In genomic region chr19:4278926-4279529, GRCh38 we compare ENCODE assay signal across 1 cellular context.
TF ChIP-seq lines count a peak whose summit lies in the region.

TSS of gene SHD (plus strand) at chr19:4279266. CDS start at chr19:4280064, 798 bp downstream.

TF ChIP-seq in HEK293, 187 proteins besides CTCF, POLR2A, EP300 and RAD21 (continued from another document):
- TF ChIP-seq TSHZ1 (tag by site-specific recombination; IDR thresholded peaks at IDR 0.05; ENCODE audit: borderline replicate concordance): no peak
